Comparison of ENCODE assay signal across 1 cellular context in the genomic region with DNA sequence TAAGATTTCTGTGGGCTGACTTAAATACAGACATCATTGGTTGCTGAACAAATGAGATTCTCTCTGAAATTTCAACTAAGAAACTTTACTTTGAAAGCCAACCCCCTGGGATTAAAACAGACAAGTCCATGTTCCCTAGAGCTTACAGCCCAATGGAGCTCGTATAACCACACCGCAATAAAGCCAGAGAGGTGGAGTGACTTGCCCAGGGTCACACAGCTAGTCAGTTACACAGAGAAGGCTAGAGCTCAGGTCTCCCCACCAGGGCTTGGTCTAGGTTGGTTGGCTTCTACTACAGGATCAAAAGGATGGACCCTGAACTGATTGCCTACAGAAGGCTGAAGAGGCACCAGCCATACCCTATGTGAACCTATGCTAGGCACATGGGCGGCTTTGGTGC.
TF ChIP-seq lines count a peak whose summit lies in the region.

No MANE protein-coding gene starts in this region.

TF ChIP-seq in HCT116, 20 proteins besides CTCF, POLR2A, EP300 and RAD21 (continued from another document):
- TF ChIP-seq ZBTB33 (IDR thresholded peaks at IDR 0.05; ENCODE audit: extremely low read depth, insufficient replicate concordance, low read length), result no peak
- no peak for TF ChIP-seq YY1 (IDR thresholded peaks at IDR 0.05; ENCODE audit: extremely low read depth, insufficient replicate concordance, low read depth, low read length)
- TF ChIP-seq SP1 (IDR thresholded peaks at IDR 0.05; ENCODE audit: low read depth), result no peak
- TF ChIP-seq, protein P1, sequence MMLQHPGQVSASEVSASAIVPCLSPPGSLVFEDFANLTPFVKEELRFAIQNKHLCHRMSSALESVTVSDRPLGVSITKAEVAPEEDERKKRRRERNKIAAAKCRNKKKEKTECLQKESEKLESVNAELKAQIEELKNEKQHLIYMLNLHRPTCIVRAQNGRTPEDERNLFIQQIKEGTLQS (IDR thresholded peaks at IDR 0.05), result no peak
- no peak for TF ChIP-seq CBX3 (IDR thresholded peaks at IDR 0.05; ENCODE audit: low read depth)
- no peak for TF ChIP-seq ELF1 (IDR thresholded peaks at IDR 0.05; ENCODE audit: borderline replicate concordance, low read depth)
- TF ChIP-seq POLR2AphosphoS5 (IDR thresholded peaks at IDR 0.05; ENCODE audit: low read depth, low read length), result no peak
TF ChIP-seq in HCT116: peak in this region for 0.
